ENCODE assay signal across 8 cellular contexts in the genomic region with DNA sequence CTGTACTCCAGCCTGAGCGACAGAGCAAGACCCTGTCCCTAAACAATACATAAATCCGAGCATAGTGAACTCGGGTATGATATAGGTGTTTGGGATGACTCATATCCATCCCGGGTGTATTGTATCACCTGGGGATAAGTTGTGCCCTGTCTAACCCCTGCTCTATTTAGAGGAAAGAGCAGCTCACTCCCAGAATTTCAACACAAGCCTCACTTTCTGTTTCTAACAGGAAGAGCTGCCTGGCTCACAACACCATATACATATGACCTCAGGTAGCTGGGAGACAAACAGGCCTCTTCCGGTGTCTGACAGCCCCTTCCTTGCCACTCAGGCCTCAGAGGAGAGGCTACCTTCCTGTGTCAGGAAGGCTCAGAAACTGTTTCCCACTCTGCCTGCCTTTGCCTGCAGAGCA. TPM values are rescaled to one million over a fixed set of nuclear protein-coding genes. Genes with fewer than 3 reads are reported as not detected.
DNase-seq lines count a peak whose midpoint lies in the region; ATAC-seq and TF ChIP-seq lines count a peak whose summit lies in the region.

No MANE protein-coding gene starts in this region.

- no peaks in the 10 kb centered on the region for H4K20me1 ChIP-seq in H9 (ENCODE audit: control insufficient read depth, insufficient read depth, insufficient read length)

- H3K4me3 Mint-ChIP-seq in H9: no peak overlapping the region
- H3K4me3 Mint-ChIP-seq in effector memory CD8-positive, alpha-beta T cell: peak overlapping the region; percentile 43 to 53

- no peaks in the 10 kb centered on the region for H3K27me3 ChIP-seq in H9 (ENCODE audit: insufficient read depth, low read length)

- intact Hi-C loops in sciatic nerve (cut with DNase I): no loop called here

- no peak overlapping the region for H2AFZ ChIP-seq in H9 (ENCODE audit: low read length)

- H2BK20ac ChIP-seq in H9 (ENCODE audit: low read depth, low read length, poor library complexity, severe bottlenecking): no peak overlapping the region

- H2BK15ac ChIP-seq in H9 (ENCODE audit: low read depth, low read length): no peak overlapping the region

- DNase-seq in GDM1 (lab: John Stamatoyannopoulos, UW) (peak; percentile 51), H9 (peak; percentile 50), SKM-1 treated with dmso at 0.1 percent for 144 hours (lab: John Stamatoyannopoulos, UW; ENCODE audit: unreplicated experiment) (peak; percentile 68), renal cortical epithelial cell (ENCODE audit: low read depth) (peak; percentile 49), NCI-H748 (lab: John Stamatoyannopoulos, UW; ENCODE audit: unreplicated experiment) (no peak), DMS 273 (lab: John Stamatoyannopoulos, UW; ENCODE audit: unreplicated experiment) (no peak), sciatic nerve (ENCODE audit: low spot score) (no peak)
- DNase-seq in effector memory CD8-positive, alpha-beta T cell: peak; percentile 27 to 40 (median 29)

- H4K5ac ChIP-seq in H9 (ENCODE audit: insufficient read length, low read depth, low read length): no peak overlapping the region

- H3K14ac ChIP-seq in H9 (ENCODE audit: insufficient read depth, low read length): no peak overlapping the region

- no peak overlapping the region for H2BK5ac ChIP-seq in H9 (ENCODE audit: insufficient read length, low read length)

- no peak overlapping the region for H4K8ac ChIP-seq in H9 (replicated peaks; ENCODE audit: insufficient read length, low read depth, low read length)

- H3K23me2 ChIP-seq in H9 (ENCODE audit: insufficient read length, low read depth, low read length, poor library complexity, severe bottlenecking): no peaks in the 10 kb centered on the region

- no peak overlapping the region for H3K4me2 ChIP-seq in H9 (ENCODE audit: insufficient read depth, insufficient read length, low read length)

- H3K23ac ChIP-seq in H9 (ENCODE audit: insufficient read length, low read depth, low read length): no peak overlapping the region

- H3K9ac ChIP-seq in H9 (ENCODE audit: extremely low read depth, insufficient read length, low read length): no peak overlapping the region

- no peaks in the 10 kb centered on the region for H3K9me3 ChIP-seq in H9 (ENCODE audit: control insufficient read depth, low read depth, low read length)

- ATAC-seq in effector memory CD8-positive, alpha-beta T cell (replicated peaks): peak; percentile 98
- ATAC-seq in sciatic nerve: no peak

- no peaks in the 10 kb centered on the region for H3K79me2 ChIP-seq in H9 (ENCODE audit: insufficient read depth, low read length)

- H3K36me3 Mint-ChIP-seq in H9 (ENCODE audit: insufficient read depth in 1 of 3, low read depth in 3 of 3): peaks cover 0 to 9% (median 2%) of the 10 kb centered on the region in 3 experiments; a peak in 4 of 7 replicates
- peaks cover 4% of the 10 kb centered on the region for H3K36me3 Mint-ChIP-seq in effector memory CD8-positive, alpha-beta T cell (ENCODE audit: insufficient read depth)

- peak overlapping the region; percentile 43 for H3K18ac ChIP-seq in H9 (ENCODE audit: insufficient read length, low read depth, low read length)

- H3K27ac ChIP-seq in H9 (ENCODE audit: insufficient read length, low read depth, low read length): no peak overlapping the region

- no peak overlapping the region for H3K4ac ChIP-seq in H9 (ENCODE audit: low read depth, low read length)

- no peak overlapping the region for H2BK120ac ChIP-seq in H9 (ENCODE audit: low read depth, low read length, poor library complexity, severe bottlenecking)

- no peak for TF ChIP-seq CTCF in H9 (conservative IDR thresholded peaks at IDR 0.05)

- H3T11ph ChIP-seq in H9 (ENCODE audit: low read length): no peak overlapping the region

- no peaks in the 10 kb centered on the region for H3K79me1 ChIP-seq in H9 (ENCODE audit: insufficient read depth, low read depth, low read length, poor library complexity, severe bottlenecking)

- peak overlapping the region; percentile 89 to 94 (median 93); a peak in 4 of 7 replicates for H3K27ac Mint-ChIP-seq in H9
- H3K27ac Mint-ChIP-seq in effector memory CD8-positive, alpha-beta T cell: peak overlapping the region; percentile 86 to 95

- no peak overlapping the region for H4K91ac ChIP-seq in H9 (ENCODE audit: insufficient read length, low read depth, low read length)

- WGBS in H9 (ENCODE audit: extremely low coverage, insufficient read length, low lambda C conversion rate): no CpG with 5 or more reads among the region's 5 CpGs

- H2BK12ac ChIP-seq in H9 (ENCODE audit: insufficient read length, low read depth, low read length): no peak overlapping the region

- H3K4me1 Mint-ChIP-seq in H9: peaks cover 42 to 52% of the 10 kb centered on the region in 2 experiments
- peaks cover 6 to 19% of the 10 kb centered on the region in 2 donors for H3K4me1 Mint-ChIP-seq in effector memory CD8-positive, alpha-beta T cell (ENCODE audit: low read depth in 2 of 2)

- H3K27me3 Mint-ChIP-seq in H9 (ENCODE audit: low read depth): no peaks in the 10 kb centered on the region
- H3K27me3 Mint-ChIP-seq in effector memory CD8-positive, alpha-beta T cell: no peaks in the 10 kb centered on the region

- no peaks in the 10 kb centered on the region for H3K9me3 Mint-ChIP-seq in H9
- H3K9me3 Mint-ChIP-seq in effector memory CD8-positive, alpha-beta T cell: no peaks in the 10 kb centered on the region

- H3K4me1 ChIP-seq in H9 (ENCODE audit: insufficient read depth, low read length): peaks cover 12% of the 10 kb centered on the region; the same call in 1 of the 2 replicates

- no peak overlapping the region for H2AK5ac ChIP-seq in H9 (ENCODE audit: insufficient read length, low read length)

- no peak overlapping the region for H3K56ac ChIP-seq in H9 (ENCODE audit: insufficient read length, low read depth, low read length)

RNA-seq across cellular contexts. Expression of a gene that starts 9.9 kb away (rescaled TPM):
- 33.3 and 33.8 TPM in 2 replicates for total RNA-seq in H9 (2021)
- total RNA-seq in renal cortical epithelial cell: 35.9 and 65.0 TPM in 2 replicates
- total RNA-seq in sciatic nerve: 30.4 TPM

RNA-seq across cellular contexts. Expression of a gene that starts 47.0 kb away (rescaled TPM):
- total RNA-seq in H9 (2021) (736 and 739 TPM in 2 replicates), renal cortical epithelial cell (278 and 409 TPM in 2 replicates), sciatic nerve (315 TPM)

RNA-seq across cellular contexts. Expression of a gene that starts 52.1 kb away (rescaled TPM):
- total RNA-seq in H9 (2021) (14.4 and 15.3 TPM in 2 replicates), renal cortical epithelial cell (32.8 and 45.7 TPM in 2 replicates), sciatic nerve (17.3 TPM)

RNA-seq across cellular contexts. Expression of a gene that starts 57.2 kb away (rescaled TPM):
- 0.55 and 0.57 TPM in 2 replicates for total RNA-seq in H9 (2021)
- total RNA-seq in renal cortical epithelial cell: 0.05 TPM in 1 of 2 replicates, not detected in the other
- 0.45 TPM for total RNA-seq in sciatic nerve

RNA-seq across cellular contexts. Expression of a gene that starts 57.3 kb away (rescaled TPM):
- 141 and 147 TPM in 2 replicates for total RNA-seq in H9 (2021)
- total RNA-seq in renal cortical epithelial cell: 14.2 and 37.9 TPM in 2 replicates
- 94.8 TPM for total RNA-seq in sciatic nerve

Comparison
In these comparisons a context has a peak if more than half of its experiments do, and no peak if none do; other contexts are left out.
1. DNase-seq: peak in GDM1 (single experiment), H9 (single experiment), SKM-1 treated with dmso at 0.1 percent for 144 hours (single experiment), effector memory CD8-positive, alpha-beta T cell (3 of 3) and renal cortical epithelial cell (single experiment); none in NCI-H748 (single experiment), DMS 273 (single experiment) and sciatic nerve (single experiment).
2. H3K4me3 Mint-ChIP-seq: peak in effector memory CD8-positive, alpha-beta T cell (2 of 2); none in H9 (0 of 2).